Comparison of ENCODE assay signal across 20 cellular contexts in the genomic region with DNA sequence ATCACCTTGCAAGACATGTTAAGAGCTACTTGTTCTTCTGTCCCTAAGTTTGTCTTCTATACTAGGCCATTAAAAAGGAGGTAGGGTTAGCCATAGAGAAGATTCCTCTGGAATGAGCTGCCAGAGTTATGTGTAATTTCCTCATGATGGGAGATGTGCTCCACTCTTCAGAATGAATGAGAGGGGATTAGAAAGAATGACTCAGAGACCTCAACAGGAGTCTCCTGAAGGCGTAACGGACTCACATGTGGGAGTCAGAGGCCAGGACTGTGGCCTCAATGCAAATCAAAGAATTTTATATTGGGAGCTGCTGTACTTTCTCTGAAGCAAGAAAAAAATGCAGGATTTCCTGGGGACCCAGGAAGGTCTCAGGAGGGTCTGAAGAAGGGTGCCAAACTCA.
DNase-seq lines count a peak whose midpoint lies in the region; ATAC-seq and TF ChIP-seq lines count a peak whose summit lies in the region.
"Had no signal": no experiment of that assay in that cellular context is flagged by ENCODE, and none has a peak within 500 bp of the region (broad histone marks: within the 10 kb centered on the region; RNA-seq: fewer than 3 reads in every experiment).

No MANE protein-coding gene starts in this region.

- H3K79me1 ChIP-seq in mesendoderm (ENCODE audit: low read length), result no peaks in the 10 kb centered on the region

- H3K4me3 ChIP-seq in mesendoderm (ENCODE audit: low read length) (no peak overlapping the region), gastrocnemius medialis (no peak overlapping the region)
- H3K4me3 ChIP-seq: esophagus muscularis mucosa, hepatocyte, tibial artery had no signal

- no peak overlapping the region for H2BK15ac ChIP-seq in mesendoderm (replicated peaks; ENCODE audit: low read depth)

- H3K36me3 ChIP-seq in mesendoderm (ENCODE audit: control insufficient read depth, insufficient read depth, low read length), result no peaks in the 10 kb centered on the region
- H3K36me3 ChIP-seq in gastrocnemius medialis, result no peaks in the 10 kb centered on the region
- H3K36me3 ChIP-seq: esophagus muscularis mucosa, tibial artery had no signal

- in situ Hi-C loops in gastrocnemius medialis (cut with MboI; ENCODE audit: low sequenced_read_pairs in 4 of 4), result no loop called here

- H3K79me2 ChIP-seq in mesendoderm (ENCODE audit: control insufficient read depth, insufficient read depth, low read length), result no peaks in the 10 kb centered on the region
- H3K79me2 ChIP-seq: hepatocyte had no signal

- H2BK120ac ChIP-seq in mesendoderm (ENCODE audit: low read depth, low read length), result no peak overlapping the region

- TF ChIP-seq POLR2A in gastrocnemius medialis (IDR thresholded peaks at IDR 0.05), result no peak

- H3K4ac ChIP-seq in mesendoderm (ENCODE audit: low read depth, low read length), result no peak overlapping the region

- no peak for TF ChIP-seq CTCF in gastrocnemius medialis (IDR thresholded peaks at IDR 0.05 in 4 of 5, conservative IDR thresholded peaks at IDR 0.05 in 1 of 5)

- H3K27ac ChIP-seq in mesendoderm (ENCODE audit: low read depth, low read length) (no peak overlapping the region), gastrocnemius medialis (no peak overlapping the region)
- H3K27ac ChIP-seq: esophagus muscularis mucosa, hepatocyte, tibial artery had no signal

- H2BK5ac ChIP-seq in mesendoderm (ENCODE audit: low read length), result no peak overlapping the region

- no peak overlapping the region for H3K18ac ChIP-seq in mesendoderm (ENCODE audit: low read length)

- H2AK5ac ChIP-seq in mesendoderm (ENCODE audit: low read length), result no peak overlapping the region

- no peak overlapping the region for H3K4me2 ChIP-seq in mesendoderm (ENCODE audit: low read length)
- H3K4me2 ChIP-seq: hepatocyte had no signal

- H3K4me1 ChIP-seq in mesendoderm (ENCODE audit: control insufficient read depth, low read depth, low read length) (no peaks in the 10 kb centered on the region), gastrocnemius medialis (no peaks in the 10 kb centered on the region)
- H3K4me1 ChIP-seq: esophagus muscularis mucosa, tibial artery had no signal

- ATAC-seq in gastrocnemius medialis, result no peak
- ATAC-seq: activated T-helper 17 cell treated with anti-CD3 and anti-CD28 coated beads, Interleukin-2, amount 50 U/mL, for 72 hours; naive thymus-derived CD8-positive, alpha-beta T cell had no signal

- no peak overlapping the region for H3K56ac ChIP-seq in mesendoderm (ENCODE audit: low read length)

- H3K9ac ChIP-seq in mesendoderm (ENCODE audit: low read length), result no peak overlapping the region

- intact Hi-C loops in gastrocnemius medialis (cut with DNase I; ENCODE audit: low total_unique reads), result no loop called here

- DNase-seq in COLO829 (ENCODE audit: low spot score) (peak; percentile 71), LHCN-M2 (ENCODE audit: low read depth) (peak; percentile 79), astrocyte of the hippocampus (ENCODE audit: low read depth, low spot score) (peak; percentile 30), mesendoderm (peak; percentile 33), gastrocnemius medialis (no peak), MV-4-11 (lab: John Stamatoyannopoulos, UW) (no peak), NCI-H345 treated with DMSO at 0.1 percent for 48 hours (lab: John Stamatoyannopoulos, UW; ENCODE audit: unreplicated experiment) (no peak), SHP77 (lab: John Stamatoyannopoulos, UW) (no peak)
- DNase-seq: activated CD4-positive, alpha-beta memory T cell treated with anti-CD3 and anti-CD28 coated beads for 36 hours; cortex of kidney; GOT3; naive thymus-derived CD8-positive, alpha-beta T cell; NCI-H1436; retina; stimulated activated CD4-positive, alpha-beta T cell treated with anti-CD3 and anti-CD28 coated beads, Interleukin-2, amount 100 ng/mL, for 48 hours; stimulated activated CD8-positive, alpha-beta memory T cell treated with anti-CD3 and anti-CD28 coated beads, Interleukin-4, amount 100 ng/mL, for 48 hours; tibial artery had no signal

- no peaks in the 10 kb centered on the region for H3K9me3 ChIP-seq in gastrocnemius medialis
- H3K9me3 ChIP-seq: esophagus muscularis mucosa, tibial artery had no signal

- no peak overlapping the region for H4K5ac ChIP-seq in mesendoderm (ENCODE audit: low read length)

- no peak overlapping the region for H3K23ac ChIP-seq in mesendoderm (ENCODE audit: low read length)

- no peak overlapping the region for H4K8ac ChIP-seq in mesendoderm (ENCODE audit: low read depth, low read length)

- H3K27me3 ChIP-seq in mesendoderm (ENCODE audit: insufficient read depth, low read length, poor library complexity) (no peaks in the 10 kb centered on the region), gastrocnemius medialis (no peaks in the 10 kb centered on the region)
- H3K27me3 ChIP-seq: esophagus muscularis mucosa, hepatocyte, tibial artery had no signal

- WGBS in mesendoderm (ENCODE audit: extremely low coverage, insufficient coverage, low lambda C conversion rate), result no CpG with 5 or more reads among the region's 2 CpGs

Comparison
In these comparisons a context has a peak if more than half of its experiments do, and no peak if none do; other contexts are left out.
1. DNase-seq: peak in COLO829 (single experiment), LHCN-M2 (single experiment), astrocyte of the hippocampus (single experiment) and mesendoderm (single experiment); none in gastrocnemius medialis (0 of 2), MV-4-11 (single experiment), NCI-H345 treated with DMSO at 0.1 percent for 48 hours (single experiment) and SHP77 (0 of 2).